Comparison of ENCODE assay signal across 3 cellular contexts in genomic region chr21:42312626-42313104, GRCh38.
TF ChIP-seq lines count a peak whose summit lies in the region.

No MANE protein-coding gene starts in this region.

TF ChIP-seq in HepG2, 621 proteins besides CTCF, POLR2A, EP300 and RAD21:
- TF ChIP-seq HNF4G (IDR thresholded peaks at IDR 0.05; ENCODE audit: borderline replicate concordance, low read depth, low read length) (no peak), HNF4G (CRISPR knock-in tag; IDR thresholded peaks at IDR 0.05; ENCODE audit: borderline replicate concordance, low read depth) (no peak), NFYB (CRISPR knock-in tag; IDR thresholded peaks at IDR 0.05) (no peak), KMT2A (CRISPR knock-in tag; IDR thresholded peaks at IDR 0.05) (no peak), ERF (CRISPR knock-in tag; IDR thresholded peaks at IDR 0.05) (no peak), ETV5 (CRISPR knock-in tag; IDR thresholded peaks at IDR 0.05; ENCODE audit: borderline replicate concordance) (no peak), BCL3 (CRISPR knock-in tag; IDR thresholded peaks at IDR 0.05) (no peak), ZFP36L2 (CRISPR knock-in tag; IDR thresholded peaks at IDR 0.05) (no peak), GTF2F1 (IDR thresholded peaks at IDR 0.05; ENCODE audit: low read length) (no peak), ZNF234 (CRISPR knock-in tag; conservative IDR thresholded peaks at IDR 0.05) (no peak), E2F5 (CRISPR knock-in tag; conservative IDR thresholded peaks at IDR 0.05) (no peak)

TF ChIP-seq in H1, 55 proteins besides CTCF, POLR2A, EP300 and RAD21:
- TF ChIP-seq BACH1 (IDR thresholded peaks at IDR 0.05; ENCODE audit: low read length), result no peak
- no peak for TF ChIP-seq SUZ12 (IDR thresholded peaks at IDR 0.05; ENCODE audit: low read length)

TF ChIP-seq in WTC11, 78 proteins besides CTCF, POLR2A, EP300 and RAD21:
- TF ChIP-seq FOXP1 (CRISPR knock-in tag; IDR thresholded peaks at IDR 0.05; ENCODE audit: borderline replicate concordance), result no peak
- no peak for TF ChIP-seq ZNF423 (CRISPR knock-in tag; IDR thresholded peaks at IDR 0.05)
- no peak for TF ChIP-seq E2F4 (CRISPR knock-in tag; IDR thresholded peaks at IDR 0.05; ENCODE audit: borderline replicate concordance, low read depth)
- no peak for TF ChIP-seq GTF2I (CRISPR knock-in tag; conservative IDR thresholded peaks at IDR 0.05)
- no peak for TF ChIP-seq ZNF232 (CRISPR knock-in tag; IDR thresholded peaks at IDR 0.05)
- TF ChIP-seq STAT6 (CRISPR knock-in tag; conservative IDR thresholded peaks at IDR 0.05; ENCODE audit: low read depth), result no peak
- TF ChIP-seq EMX1 (CRISPR knock-in tag; IDR thresholded peaks at IDR 0.05), result no peak
- TF ChIP-seq ETV6 (CRISPR knock-in tag; IDR thresholded peaks at IDR 0.05), result no peak
- TF ChIP-seq, protein P1, sequence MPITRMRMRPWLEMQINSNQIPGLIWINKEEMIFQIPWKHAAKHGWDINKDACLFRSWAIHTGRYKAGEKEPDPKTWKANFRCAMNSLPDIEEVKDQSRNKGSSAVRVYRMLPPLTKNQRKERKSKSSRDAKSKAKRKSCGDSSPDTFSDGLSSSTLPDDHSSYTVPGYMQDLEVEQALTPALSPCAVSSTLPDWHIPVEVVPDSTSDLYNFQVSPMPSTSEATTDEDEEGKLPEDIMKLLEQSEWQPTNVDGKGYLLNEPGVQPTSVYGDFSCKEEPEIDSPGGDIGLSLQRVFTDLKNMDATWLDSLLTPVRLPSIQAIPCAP (CRISPR knock-in tag; IDR thresholded peaks at IDR 0.05), result no peak
- TF ChIP-seq, protein P2, sequence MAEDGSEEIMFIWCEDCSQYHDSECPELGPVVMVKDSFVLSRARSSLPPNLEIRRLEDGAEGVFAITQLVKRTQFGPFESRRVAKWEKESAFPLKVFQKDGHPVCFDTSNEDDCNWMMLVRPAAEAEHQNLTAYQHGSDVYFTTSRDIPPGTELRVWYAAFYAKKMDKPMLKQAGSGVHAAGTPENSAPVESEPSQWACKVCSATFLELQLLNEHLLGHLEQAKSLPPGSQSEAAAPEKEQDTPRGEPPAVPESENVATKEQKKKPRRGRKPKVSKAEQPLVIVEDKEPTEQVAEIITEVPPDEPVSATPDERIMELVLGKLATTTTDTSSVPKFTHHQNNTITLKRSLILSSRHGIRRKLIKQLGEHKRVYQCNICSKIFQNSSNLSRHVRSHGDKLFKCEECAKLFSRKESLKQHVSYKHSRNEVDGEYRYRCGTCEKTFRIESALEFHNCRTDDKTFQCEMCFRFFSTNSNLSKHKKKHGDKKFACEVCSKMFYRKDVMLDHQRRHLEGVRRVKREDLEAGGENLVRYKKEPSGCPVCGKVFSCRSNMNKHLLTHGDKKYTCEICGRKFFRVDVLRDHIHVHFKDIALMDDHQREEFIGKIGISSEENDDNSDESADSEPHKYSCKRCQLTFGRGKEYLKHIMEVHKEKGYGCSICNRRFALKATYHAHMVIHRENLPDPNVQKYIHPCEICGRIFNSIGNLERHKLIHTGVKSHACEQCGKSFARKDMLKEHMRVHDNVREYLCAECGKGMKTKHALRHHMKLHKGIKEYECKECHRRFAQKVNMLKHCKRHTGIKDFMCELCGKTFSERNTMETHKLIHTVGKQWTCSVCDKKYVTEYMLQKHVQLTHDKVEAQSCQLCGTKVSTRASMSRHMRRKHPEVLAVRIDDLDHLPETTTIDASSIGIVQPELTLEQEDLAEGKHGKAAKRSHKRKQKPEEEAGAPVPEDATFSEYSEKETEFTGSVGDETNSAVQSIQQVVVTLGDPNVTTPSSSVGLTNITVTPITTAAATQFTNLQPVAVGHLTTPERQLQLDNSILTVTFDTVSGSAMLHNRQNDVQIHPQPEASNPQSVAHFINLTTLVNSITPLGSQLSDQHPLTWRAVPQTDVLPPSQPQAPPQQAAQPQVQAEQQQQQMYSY (CRISPR knock-in tag; IDR thresholded peaks at IDR 0.05), result no peak
- TF ChIP-seq GRHL2 (CRISPR knock-in tag; IDR thresholded peaks at IDR 0.05; ENCODE audit: insufficient replicate concordance, severe bottlenecking), result no peak
- no peak for TF ChIP-seq PREB (CRISPR knock-in tag; IDR thresholded peaks at IDR 0.05; ENCODE audit: borderline replicate concordance)
- TF ChIP-seq NFATC4 (CRISPR knock-in tag; IDR thresholded peaks at IDR 0.05), result no peak
- no peak for TF ChIP-seq CBFB (CRISPR knock-in tag; IDR thresholded peaks at IDR 0.05; ENCODE audit: low read depth)
- TF ChIP-seq, protein P3, sequence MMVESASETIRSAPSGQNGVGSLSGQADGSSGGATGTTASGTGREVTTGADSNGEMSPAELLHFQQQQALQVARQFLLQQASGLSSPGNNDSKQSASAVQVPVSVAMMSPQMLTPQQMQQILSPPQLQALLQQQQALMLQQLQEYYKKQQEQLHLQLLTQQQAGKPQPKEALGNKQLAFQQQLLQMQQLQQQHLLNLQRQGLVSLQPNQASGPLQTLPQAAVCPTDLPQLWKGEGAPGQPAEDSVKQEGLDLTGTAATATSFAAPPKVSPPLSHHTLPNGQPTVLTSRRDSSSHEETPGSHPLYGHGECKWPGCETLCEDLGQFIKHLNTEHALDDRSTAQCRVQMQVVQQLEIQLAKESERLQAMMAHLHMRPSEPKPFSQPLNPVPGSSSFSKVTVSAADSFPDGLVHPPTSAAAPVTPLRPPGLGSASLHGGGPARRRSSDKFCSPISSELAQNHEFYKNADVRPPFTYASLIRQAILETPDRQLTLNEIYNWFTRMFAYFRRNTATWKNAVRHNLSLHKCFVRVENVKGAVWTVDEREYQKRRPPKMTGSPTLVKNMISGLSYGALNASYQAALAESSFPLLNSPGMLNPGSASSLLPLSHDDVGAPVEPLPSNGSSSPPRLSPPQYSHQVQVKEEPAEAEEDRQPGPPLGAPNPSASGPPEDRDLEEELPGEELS (CRISPR knock-in tag; IDR thresholded peaks at IDR 0.05), result no peak
- no peak for TF ChIP-seq ZNF138 (CRISPR knock-in tag; conservative IDR thresholded peaks at IDR 0.05)
- TF ChIP-seq NFE2L1 (CRISPR knock-in tag; IDR thresholded peaks at IDR 0.05), result no peak
TF ChIP-seq in WTC11: peak in this region for 0.
